ENCODE assay signal across 17 cellular contexts in genomic region chr12:124008629-124009028, GRCh38. TPM values are rescaled to one million over a fixed set of nuclear protein-coding genes. Genes with fewer than 3 reads are reported as not detected.
DNase-seq lines count a peak whose midpoint lies in the region; ATAC-seq and TF ChIP-seq lines count a peak whose summit lies in the region.
"Had no signal": no experiment of that assay in that cellular context is flagged by ENCODE, and none has a peak within 500 bp of the region (broad histone marks: within the 10 kb centered on the region; RNA-seq: fewer than 3 reads in every experiment).

No MANE protein-coding gene starts in this region.

- H3K4me1 ChIP-seq in CD4-positive, CD25-positive, alpha-beta regulatory T cell (ENCODE audit: control insufficient read depth, insufficient read depth, low read length, poor library complexity, severe bottlenecking): peaks cover 13% of the 10 kb centered on the region
- peaks cover 0 to 18% (median 0%) of the 10 kb centered on the region in 3 donors for H3K4me1 ChIP-seq in gastroesophageal sphincter

- H3K9me3 Mint-ChIP-seq in T-helper 2 cell treated with Interferon-gamma antibody and Interleukin-4, amounts not matched to agents 5 μg/mL and 100 μg/mL, for 36 hours: no peaks in the 10 kb centered on the region
- H3K9me3 Mint-ChIP-seq in CD4-positive, CD25-positive, alpha-beta regulatory T cell: no peaks in the 10 kb centered on the region
- no peaks in the 10 kb centered on the region for H3K9me3 Mint-ChIP-seq in nephron progenitor cell
- H3K9me3 Mint-ChIP-seq: CD8-positive, alpha-beta memory T cell had no signal

- H3K4me1 Mint-ChIP-seq in T-helper 2 cell treated with Interferon-gamma antibody and Interleukin-4, amounts not matched to agents 5 μg/mL and 100 μg/mL, for 36 hours (ENCODE audit: low read depth): peaks cover 31% of the 10 kb centered on the region
- H3K4me1 Mint-ChIP-seq in CD4-positive, CD25-positive, alpha-beta regulatory T cell: peaks cover 8 to 32% (median 26%) of the 10 kb centered on the region in 4 donors
- H3K4me1 Mint-ChIP-seq in nephron progenitor cell: peaks cover 34% of the 10 kb centered on the region

- H3K4me3 ChIP-seq in CD4-positive, CD25-positive, alpha-beta regulatory T cell (ENCODE audit: low read depth, low read length): no peak overlapping the region
- no peak overlapping the region for H3K4me3 ChIP-seq in gastroesophageal sphincter

- no peak overlapping the region for H3K4me3 Mint-ChIP-seq in T-helper 2 cell treated with Interferon-gamma antibody and Interleukin-4, amounts not matched to agents 5 μg/mL and 100 μg/mL, for 36 hours
- no peak overlapping the region for H3K4me3 Mint-ChIP-seq in CD4-positive, CD25-positive, alpha-beta regulatory T cell
- no peak overlapping the region for H3K4me3 Mint-ChIP-seq in nephron progenitor cell

- H3K27me3 ChIP-seq in CD4-positive, CD25-positive, alpha-beta regulatory T cell (ENCODE audit: control insufficient read depth, insufficient read depth, low read length): no peaks in the 10 kb centered on the region
- no peaks in the 10 kb centered on the region for H3K27me3 ChIP-seq in gastroesophageal sphincter

- peak overlapping the region; percentile 11 for H3K27ac Mint-ChIP-seq in T-helper 2 cell treated with Interferon-gamma antibody and Interleukin-4, amounts not matched to agents 5 μg/mL and 100 μg/mL, for 36 hours
- H3K27ac Mint-ChIP-seq in CD4-positive, CD25-positive, alpha-beta regulatory T cell: peak overlapping the region in 2 of 3 donors; percentile 34 to 77
- H3K27ac Mint-ChIP-seq in nephron progenitor cell: peak overlapping the region; percentile 28

- no peak for DNase-seq in T-helper 2 cell treated with Interferon-gamma antibody and Interleukin-4, amounts not matched to agents 5 μg/mL and 100 μg/mL, for 36 hours (ENCODE audit: low spot score)
- no peak for DNase-seq in T-helper 2 cell
- DNase-seq in CD4-positive, CD25-positive, alpha-beta regulatory T cell: no peak
- DNase-seq in cerebellar cortex (ENCODE audit: low spot score): peak; percentile 37
- DNase-seq in nephron progenitor cell: no peak
- DNase-seq in NK-92 (lab: John Stamatoyannopoulos, UW; ENCODE audit: unreplicated experiment): no peak
- DNase-seq in NCI-H2081 treated with DMSO at 0.1 percent for 48 hours (lab: John Stamatoyannopoulos, UW): no peak
- DNase-seq: 8988T; CD8-positive, alpha-beta memory T cell; DMS79 treated with DMSO at 0.1 percent for 48 hours; GOT3; NCI-H1105 treated with DMSO at 0.1 percent for 48 hours; NCI-H187; NCI-H748 treated with DMSO at 0.1 percent for 48 hours; PC-3 had no signal

- H3K36me3 Mint-ChIP-seq in T-helper 2 cell treated with Interferon-gamma antibody and Interleukin-4, amounts not matched to agents 5 μg/mL and 100 μg/mL, for 36 hours (ENCODE audit: low read depth): peaks cover 31% of the 10 kb centered on the region
- H3K36me3 Mint-ChIP-seq in CD4-positive, CD25-positive, alpha-beta regulatory T cell: peaks cover 27% of the 10 kb centered on the region
- peaks cover 55% of the 10 kb centered on the region for H3K36me3 Mint-ChIP-seq in nephron progenitor cell (ENCODE audit: low read depth)

- TF ChIP-seq EP300 in gastroesophageal sphincter (IDR thresholded peaks at IDR 0.05): no peak

- no peak for TF ChIP-seq POLR2A in gastroesophageal sphincter (IDR thresholded peaks at IDR 0.05)

- TF ChIP-seq CTCF in nephron progenitor cell (IDR thresholded peaks at IDR 0.05) (no peak), gastroesophageal sphincter (IDR thresholded peaks at IDR 0.05) (no peak)

- H3K27ac ChIP-seq in CD4-positive, CD25-positive, alpha-beta regulatory T cell (ENCODE audit: insufficient read depth, low read length, poor library complexity, severe bottlenecking): no peak overlapping the region
- no peak overlapping the region for H3K27ac ChIP-seq in gastroesophageal sphincter
- H3K27ac ChIP-seq: RWPE1 had no signal

- H3K9me3 ChIP-seq in CD4-positive, CD25-positive, alpha-beta regulatory T cell (ENCODE audit: control insufficient read depth in 2 of 2, low read length in 2 of 2): no peaks in the 10 kb centered on the region
- H3K9me3 ChIP-seq in gastroesophageal sphincter: no peaks in the 10 kb centered on the region

- peaks cover 27% of the 10 kb centered on the region for H3K36me3 ChIP-seq in CD4-positive, CD25-positive, alpha-beta regulatory T cell (ENCODE audit: control insufficient read depth, insufficient read depth, low read length)
- peaks cover 3 to 69% of the 10 kb centered on the region in 2 donors for H3K36me3 ChIP-seq in gastroesophageal sphincter

- no peak for ATAC-seq in CD4-positive, CD25-positive, alpha-beta regulatory T cell (ENCODE audit: low read depth in 2 of 2)
- no peak for ATAC-seq in gastroesophageal sphincter
- ATAC-seq: PC-3 had no signal

- H3K27me3 Mint-ChIP-seq in T-helper 2 cell treated with Interferon-gamma antibody and Interleukin-4, amounts not matched to agents 5 μg/mL and 100 μg/mL, for 36 hours (ENCODE audit: low read depth): no peaks in the 10 kb centered on the region
- H3K27me3 Mint-ChIP-seq in CD4-positive, CD25-positive, alpha-beta regulatory T cell: no peaks in the 10 kb centered on the region
- no peaks in the 10 kb centered on the region for H3K27me3 Mint-ChIP-seq in nephron progenitor cell (ENCODE audit: low read depth, poor library complexity)
- H3K27me3 Mint-ChIP-seq: CD8-positive, alpha-beta memory T cell had no signal

- WGBS in gastroesophageal sphincter (ENCODE audit: low coverage in 1 of 2), 2 donors: 63 to 86% methylated on average over 3 of the region's 3 CpGs

RNA-seq across cellular contexts. Expression of gene ZNF664, which starts 35.6 kb away (rescaled TPM):
- 24.5 TPM for total RNA-seq in CD4-positive, CD25-positive, alpha-beta regulatory T cell
- polyA plus RNA-seq in CD4-positive, CD25-positive, alpha-beta regulatory T cell: 10 to 100 TPM in 2 of 4 donors, 1 to 10 TPM in 2; 6.9 to 10.3 (median 9.5) TPM
- 10 to 100 TPM; 58.7 to 95.5 (median 78.2) TPM for total RNA-seq in gastroesophageal sphincter

RNA-seq across cellular contexts. Expression of gene CCDC92, which starts 36.0 kb away (rescaled TPM):
- 19.5 TPM for total RNA-seq in CD4-positive, CD25-positive, alpha-beta regulatory T cell
- 10 to 100 TPM; 12.9 to 24.1 (median 19.2) TPM for polyA plus RNA-seq in CD4-positive, CD25-positive, alpha-beta regulatory T cell
- 10 to 100 TPM; 26.2 to 74.3 (median 34.2) TPM for total RNA-seq in gastroesophageal sphincter
